ENCODE assay signal across 4 cellular contexts in genomic region chr2:157004789-157005188, GRCh38.
"Had no signal": no experiment of that assay in that cellular context is flagged by ENCODE, and none has a peak within 500 bp of the region (broad histone marks: within the 10 kb centered on the region; RNA-seq: fewer than 3 reads in every experiment).

No MANE protein-coding gene starts in this region.

- DNase-seq: IMR-90, KBM-7 had no signal

- H3K4me3 ChIP-seq: K562 had no signal

- H3K27ac ChIP-seq: HL-60 had no signal
